ENCODE assay signal across 2 cellular contexts in the genomic region with DNA sequence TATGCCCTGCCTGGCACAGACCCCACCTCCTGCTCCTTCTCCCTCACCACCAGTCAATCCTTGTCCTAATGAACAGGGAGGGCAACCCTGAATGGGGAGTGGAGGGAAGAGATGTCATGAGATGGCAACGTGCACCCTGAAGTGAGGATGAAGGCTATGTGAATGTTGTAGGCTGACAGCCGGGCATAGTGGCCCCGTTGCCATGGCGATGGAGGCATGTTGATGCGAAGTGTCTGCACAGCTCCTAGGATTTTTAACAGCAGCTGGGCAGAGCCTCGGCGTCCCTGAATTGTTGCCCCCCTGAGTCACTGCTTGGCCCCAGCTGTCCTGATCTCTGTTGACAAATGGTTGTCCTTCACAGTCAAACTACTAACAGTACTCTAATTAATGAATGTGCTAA.
TF ChIP-seq lines count a peak whose summit lies in the region.

No MANE protein-coding gene starts in this region.

TF ChIP-seq in SK-N-SH, 30 proteins besides CTCF, POLR2A, EP300 and RAD21 (continued from another document):
- TF ChIP-seq, protein P1, sequence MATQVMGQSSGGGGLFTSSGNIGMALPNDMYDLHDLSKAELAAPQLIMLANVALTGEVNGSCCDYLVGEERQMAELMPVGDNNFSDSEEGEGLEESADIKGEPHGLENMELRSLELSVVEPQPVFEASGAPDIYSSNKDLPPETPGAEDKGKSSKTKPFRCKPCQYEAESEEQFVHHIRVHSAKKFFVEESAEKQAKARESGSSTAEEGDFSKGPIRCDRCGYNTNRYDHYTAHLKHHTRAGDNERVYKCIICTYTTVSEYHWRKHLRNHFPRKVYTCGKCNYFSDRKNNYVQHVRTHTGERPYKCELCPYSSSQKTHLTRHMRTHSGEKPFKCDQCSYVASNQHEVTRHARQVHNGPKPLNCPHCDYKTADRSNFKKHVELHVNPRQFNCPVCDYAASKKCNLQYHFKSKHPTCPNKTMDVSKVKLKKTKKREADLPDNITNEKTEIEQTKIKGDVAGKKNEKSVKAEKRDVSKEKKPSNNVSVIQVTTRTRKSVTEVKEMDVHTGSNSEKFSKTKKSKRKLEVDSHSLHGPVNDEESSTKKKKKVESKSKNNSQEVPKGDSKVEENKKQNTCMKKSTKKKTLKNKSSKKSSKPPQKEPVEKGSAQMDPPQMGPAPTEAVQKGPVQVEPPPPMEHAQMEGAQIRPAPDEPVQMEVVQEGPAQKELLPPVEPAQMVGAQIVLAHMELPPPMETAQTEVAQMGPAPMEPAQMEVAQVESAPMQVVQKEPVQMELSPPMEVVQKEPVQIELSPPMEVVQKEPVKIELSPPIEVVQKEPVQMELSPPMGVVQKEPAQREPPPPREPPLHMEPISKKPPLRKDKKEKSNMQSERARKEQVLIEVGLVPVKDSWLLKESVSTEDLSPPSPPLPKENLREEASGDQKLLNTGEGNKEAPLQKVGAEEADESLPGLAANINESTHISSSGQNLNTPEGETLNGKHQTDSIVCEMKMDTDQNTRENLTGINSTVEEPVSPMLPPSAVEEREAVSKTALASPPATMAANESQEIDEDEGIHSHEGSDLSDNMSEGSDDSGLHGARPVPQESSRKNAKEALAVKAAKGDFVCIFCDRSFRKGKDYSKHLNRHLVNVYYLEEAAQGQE (IDR thresholded peaks at IDR 0.05; ENCODE audit: low read depth, low read length) = no peak
- TF ChIP-seq FOSL2 (IDR thresholded peaks at IDR 0.05; ENCODE audit: borderline replicate concordance, low read depth) = no peak
- no peak for TF ChIP-seq SMC3 (IDR thresholded peaks at IDR 0.05; ENCODE audit: low read depth, low read length)
- no peak for TF ChIP-seq YY1 (IDR thresholded peaks at IDR 0.05; ENCODE audit: low read depth)
- TF ChIP-seq RXRA (IDR thresholded peaks at IDR 0.05; ENCODE audit: borderline replicate concordance, low read depth) = no peak
- TF ChIP-seq FOXJ3 (CRISPR knock-in tag; IDR thresholded peaks at IDR 0.05) = no peak
- TF ChIP-seq FOXM1 (IDR thresholded peaks at IDR 0.05; ENCODE audit: low read depth) = no peak
- no peak for TF ChIP-seq RFX5 (IDR thresholded peaks at IDR 0.05; ENCODE audit: low read length)
- TF ChIP-seq NRF1 (IDR thresholded peaks at IDR 0.05; ENCODE audit: low read depth, low read length) = no peak
- TF ChIP-seq RCOR1 (IDR thresholded peaks at IDR 0.05; ENCODE audit: low read length) = no peak
- TF ChIP-seq JUND (IDR thresholded peaks at IDR 0.05) = no peak
- TF ChIP-seq, protein P2, sequence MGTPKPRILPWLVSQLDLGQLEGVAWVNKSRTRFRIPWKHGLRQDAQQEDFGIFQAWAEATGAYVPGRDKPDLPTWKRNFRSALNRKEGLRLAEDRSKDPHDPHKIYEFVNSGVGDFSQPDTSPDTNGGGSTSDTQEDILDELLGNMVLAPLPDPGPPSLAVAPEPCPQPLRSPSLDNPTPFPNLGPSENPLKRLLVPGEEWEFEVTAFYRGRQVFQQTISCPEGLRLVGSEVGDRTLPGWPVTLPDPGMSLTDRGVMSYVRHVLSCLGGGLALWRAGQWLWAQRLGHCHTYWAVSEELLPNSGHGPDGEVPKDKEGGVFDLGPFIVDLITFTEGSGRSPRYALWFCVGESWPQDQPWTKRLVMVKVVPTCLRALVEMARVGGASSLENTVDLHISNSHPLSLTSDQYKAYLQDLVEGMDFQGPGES (IDR thresholded peaks at IDR 0.05; ENCODE audit: low read depth, low read length) = no peak
- TF ChIP-seq, protein P3, sequence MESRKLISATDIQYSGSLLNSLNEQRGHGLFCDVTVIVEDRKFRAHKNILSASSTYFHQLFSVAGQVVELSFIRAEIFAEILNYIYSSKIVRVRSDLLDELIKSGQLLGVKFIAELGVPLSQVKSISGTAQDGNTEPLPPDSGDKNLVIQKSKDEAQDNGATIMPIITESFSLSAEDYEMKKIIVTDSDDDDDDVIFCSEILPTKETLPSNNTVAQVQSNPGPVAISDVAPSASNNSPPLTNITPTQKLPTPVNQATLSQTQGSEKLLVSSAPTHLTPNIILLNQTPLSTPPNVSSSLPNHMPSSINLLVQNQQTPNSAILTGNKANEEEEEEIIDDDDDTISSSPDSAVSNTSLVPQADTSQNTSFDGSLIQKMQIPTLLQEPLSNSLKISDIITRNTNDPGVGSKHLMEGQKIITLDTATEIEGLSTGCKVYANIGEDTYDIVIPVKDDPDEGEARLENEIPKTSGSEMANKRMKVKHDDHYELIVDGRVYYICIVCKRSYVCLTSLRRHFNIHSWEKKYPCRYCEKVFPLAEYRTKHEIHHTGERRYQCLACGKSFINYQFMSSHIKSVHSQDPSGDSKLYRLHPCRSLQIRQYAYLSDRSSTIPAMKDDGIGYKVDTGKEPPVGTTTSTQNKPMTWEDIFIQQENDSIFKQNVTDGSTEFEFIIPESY (IDR thresholded peaks at IDR 0.05; ENCODE audit: borderline replicate concordance, low read depth) = no peak
- no peak for TF ChIP-seq CHD2 (IDR thresholded peaks at IDR 0.05; ENCODE audit: low read length, partially characterized antibody)
- TF ChIP-seq, protein P4, sequence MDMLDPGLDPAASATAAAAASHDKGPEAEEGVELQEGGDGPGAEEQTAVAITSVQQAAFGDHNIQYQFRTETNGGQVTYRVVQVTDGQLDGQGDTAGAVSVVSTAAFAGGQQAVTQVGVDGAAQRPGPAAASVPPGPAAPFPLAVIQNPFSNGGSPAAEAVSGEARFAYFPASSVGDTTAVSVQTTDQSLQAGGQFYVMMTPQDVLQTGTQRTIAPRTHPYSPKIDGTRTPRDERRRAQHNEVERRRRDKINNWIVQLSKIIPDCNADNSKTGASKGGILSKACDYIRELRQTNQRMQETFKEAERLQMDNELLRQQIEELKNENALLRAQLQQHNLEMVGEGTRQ (IDR thresholded peaks at IDR 0.05; ENCODE audit: borderline replicate concordance, low read depth, low read length) = no peak

TF ChIP-seq in SK-N-SH treated with all-trans-retinoic acid at 6 μM for 48 hours, 23 proteins besides CTCF, POLR2A, EP300 and RAD21 (continued from another document):
- TF ChIP-seq, protein P5, sequence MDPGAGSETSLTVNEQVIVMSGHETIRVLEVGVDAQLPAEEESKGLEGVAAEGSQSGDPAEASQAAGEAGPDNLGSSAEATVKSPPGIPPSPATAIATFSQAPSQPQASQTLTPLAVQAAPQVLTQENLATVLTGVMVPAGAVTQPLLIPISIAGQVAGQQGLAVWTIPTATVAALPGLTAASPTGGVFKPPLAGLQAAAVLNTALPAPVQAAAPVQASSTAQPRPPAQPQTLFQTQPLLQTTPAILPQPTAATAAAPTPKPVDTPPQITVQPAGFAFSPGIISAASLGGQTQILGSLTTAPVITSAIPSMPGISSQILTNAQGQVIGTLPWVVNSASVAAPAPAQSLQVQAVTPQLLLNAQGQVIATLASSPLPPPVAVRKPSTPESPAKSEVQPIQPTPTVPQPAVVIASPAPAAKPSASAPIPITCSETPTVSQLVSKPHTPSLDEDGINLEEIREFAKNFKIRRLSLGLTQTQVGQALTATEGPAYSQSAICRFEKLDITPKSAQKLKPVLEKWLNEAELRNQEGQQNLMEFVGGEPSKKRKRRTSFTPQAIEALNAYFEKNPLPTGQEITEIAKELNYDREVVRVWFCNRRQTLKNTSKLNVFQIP (CRISPR knock-in tag; IDR thresholded peaks at IDR 0.05; ENCODE audit: borderline replicate concordance, low read depth) = no peak
- TF ChIP-seq, protein P6, sequence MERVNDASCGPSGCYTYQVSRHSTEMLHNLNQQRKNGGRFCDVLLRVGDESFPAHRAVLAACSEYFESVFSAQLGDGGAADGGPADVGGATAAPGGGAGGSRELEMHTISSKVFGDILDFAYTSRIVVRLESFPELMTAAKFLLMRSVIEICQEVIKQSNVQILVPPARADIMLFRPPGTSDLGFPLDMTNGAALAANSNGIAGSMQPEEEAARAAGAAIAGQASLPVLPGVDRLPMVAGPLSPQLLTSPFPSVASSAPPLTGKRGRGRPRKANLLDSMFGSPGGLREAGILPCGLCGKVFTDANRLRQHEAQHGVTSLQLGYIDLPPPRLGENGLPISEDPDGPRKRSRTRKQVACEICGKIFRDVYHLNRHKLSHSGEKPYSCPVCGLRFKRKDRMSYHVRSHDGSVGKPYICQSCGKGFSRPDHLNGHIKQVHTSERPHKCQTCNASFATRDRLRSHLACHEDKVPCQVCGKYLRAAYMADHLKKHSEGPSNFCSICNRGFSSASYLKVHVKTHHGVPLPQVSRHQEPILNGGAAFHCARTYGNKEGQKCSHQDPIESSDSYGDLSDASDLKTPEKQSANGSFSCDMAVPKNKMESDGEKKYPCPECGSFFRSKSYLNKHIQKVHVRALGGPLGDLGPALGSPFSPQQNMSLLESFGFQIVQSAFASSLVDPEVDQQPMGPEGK (CRISPR knock-in tag; IDR thresholded peaks at IDR 0.05; ENCODE audit: borderline replicate concordance) = no peak
TF ChIP-seq in SK-N-SH treated with all-trans-retinoic acid at 6 μM for 48 hours: peak in this region for 0.
